In the genomic region with DNA sequence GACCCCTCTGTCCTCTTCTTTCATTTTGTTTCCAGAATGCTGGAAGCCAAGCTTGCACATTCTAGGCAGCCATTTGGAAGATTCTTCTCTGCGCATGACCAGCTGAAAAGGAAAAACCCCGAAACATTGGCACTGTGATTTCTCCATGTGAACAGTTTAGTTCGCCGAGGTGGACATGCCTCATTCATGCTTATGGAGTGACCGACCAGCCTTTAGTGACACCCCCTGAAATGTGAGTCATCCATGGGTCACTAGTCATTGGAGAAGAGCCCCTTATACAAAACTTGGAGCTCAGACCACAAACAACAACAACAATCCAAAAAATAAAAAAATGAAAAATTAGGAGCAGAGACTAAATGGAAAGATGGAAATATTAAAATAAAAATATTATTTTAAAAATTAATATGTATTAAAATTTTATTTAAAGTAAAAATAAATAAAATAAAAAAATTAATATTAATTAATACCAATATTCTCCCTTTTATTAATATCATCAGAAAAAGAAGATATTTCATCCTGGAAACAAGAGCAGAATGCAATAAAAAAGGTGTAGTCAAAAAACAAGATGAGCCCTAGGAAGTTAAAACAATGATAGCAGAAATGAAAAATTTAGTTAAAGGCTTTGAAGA, we compare ENCODE assay signal across 22 cellular contexts. TPM values are rescaled to one million over a fixed set of nuclear protein-coding genes. Genes with fewer than 3 reads are reported as not detected.
DNase-seq lines count a peak whose midpoint lies in the region; ATAC-seq and TF ChIP-seq lines count a peak whose summit lies in the region.
"Had no signal": no experiment of that assay in that cellular context is flagged by ENCODE, and none has a peak within 500 bp of the region (broad histone marks: within the 10 kb centered on the region; RNA-seq: fewer than 3 reads in every experiment).

No MANE protein-coding gene starts in this region.

- H2BK15ac ChIP-seq in H9 (ENCODE audit: low read depth, low read length), result no peak overlapping the region

- no peaks in the 10 kb centered on the region for H3K79me1 ChIP-seq in H9 (ENCODE audit: insufficient read depth, low read depth, low read length, poor library complexity, severe bottlenecking)

- H3K56ac ChIP-seq in H9 (ENCODE audit: insufficient read length, low read depth, low read length), result no peak overlapping the region

- no peaks in the 10 kb centered on the region for H3K27me3 ChIP-seq in PC-3 (ENCODE audit: low read length)
- H3K27me3 ChIP-seq in mammary epithelial cell (ENCODE audit: insufficient read depth, low read length), result no peaks in the 10 kb centered on the region
- no peaks in the 10 kb centered on the region for H3K27me3 ChIP-seq in osteoblast (ENCODE audit: insufficient read depth, low read length)
- no peaks in the 10 kb centered on the region; the same call in 1 of the 2 replicates for H3K27me3 ChIP-seq in H9 (ENCODE audit: insufficient read depth, low read length)

- H3K4ac ChIP-seq in H9 (ENCODE audit: low read depth, low read length), result no peak overlapping the region

- H3K4me1 Mint-ChIP-seq in H9, result peaks cover 0 to 4% of the 10 kb centered on the region in 2 experiments; a peak in 1 of 4 replicates
- H3K4me1 Mint-ChIP-seq: nephron had no signal

- H3K14ac ChIP-seq in H9 (ENCODE audit: insufficient read depth, low read length), result no peak overlapping the region

- H2BK20ac ChIP-seq in H9 (ENCODE audit: low read depth, low read length, poor library complexity, severe bottlenecking), result no peak overlapping the region

- no peaks in the 10 kb centered on the region for H3K9me3 Mint-ChIP-seq in H9
- H3K9me3 Mint-ChIP-seq: activated CD8-positive, alpha-beta T cell treated with anti-CD3 and anti-CD28 coated beads for 36 hours; CD4-positive, alpha-beta T cell had no signal

- H3K79me2 ChIP-seq in PC-3 (ENCODE audit: low read length) (no peaks in the 10 kb centered on the region), mammary epithelial cell (ENCODE audit: insufficient read depth, low read length) (no peaks in the 10 kb centered on the region), osteoblast (ENCODE audit: insufficient read depth, low read length) (no peaks in the 10 kb centered on the region), H9 (ENCODE audit: insufficient read depth, low read length) (no peaks in the 10 kb centered on the region)

- H3K9ac ChIP-seq in PC-3 (ENCODE audit: low read length), result no peak overlapping the region
- H3K9ac ChIP-seq in mammary epithelial cell (ENCODE audit: insufficient read depth, low read length), result no peak overlapping the region
- H3K9ac ChIP-seq in H9 (ENCODE audit: extremely low read depth, insufficient read length, low read length), result no peak overlapping the region

- in situ Hi-C loops in mammary epithelial cell (cut with MboI; ENCODE audit: low sequenced_read_pairs in 2 of 2) (no loop called here), G401 (cut with HindIII; ENCODE audit: low sequenced_read_pairs) (no loop called here)

- H3K18ac ChIP-seq in H9 (ENCODE audit: insufficient read length, low read depth, low read length), result no peak overlapping the region

- H3T11ph ChIP-seq in H9 (ENCODE audit: low read length), result no peak overlapping the region

- no peak overlapping the region for H3K4me3 Mint-ChIP-seq in H9
- H3K4me3 Mint-ChIP-seq: activated CD8-positive, alpha-beta T cell treated with anti-CD3 and anti-CD28 coated beads for 36 hours; CD4-positive, alpha-beta T cell; nephron had no signal

- H3K4me3 ChIP-seq in PC-3 (ENCODE audit: low read length) (no peak overlapping the region), mammary epithelial cell (replicated peaks in 1 of 3; ENCODE audit: insufficient read depth in 1 of 3, low read depth in 2 of 3, low read length in 3 of 3) (no peak overlapping the region), osteoblast (ENCODE audit: insufficient read depth, low read length) (no peak overlapping the region)
- H3K4me3 ChIP-seq: coronary artery, GM12878, heart left ventricle, sigmoid colon had no signal

- H4K91ac ChIP-seq in H9 (ENCODE audit: insufficient read length, low read depth, low read length), result no peak overlapping the region

- H2AFZ ChIP-seq in PC-3 (ENCODE audit: low read length) (no peak overlapping the region), mammary epithelial cell (ENCODE audit: low read depth, low read length) (peak overlapping the region; percentile 18), osteoblast (ENCODE audit: low read length) (peak overlapping the region; percentile 48), H9 (ENCODE audit: low read length) (no peak overlapping the region)

- CTCF ChIA-PET in PC-3 (lab: Charles Lee) (interaction anchor here (0.7 kb wide), 1 partner anchor 76 kb away, joined by 3 read pairs; no protein-coding TSS in a partner anchor), mammary epithelial cell (lab: Charles Lee; ENCODE audit: low non-redundant PET) (interaction anchor here (0.6 kb wide), 1 partner anchor 84 kb away, joined by 3 read pairs; no protein-coding TSS in a partner anchor)

- no peak overlapping the region for H2BK12ac ChIP-seq in H9 (ENCODE audit: insufficient read length, low read depth, low read length)

- no peaks in the 10 kb centered on the region for H3F3A ChIP-seq in PC-3 (ENCODE audit: low read length, unreplicated experiment)

- H3K36me3 ChIP-seq in PC-3 (ENCODE audit: low read depth, low read length), result no peaks in the 10 kb centered on the region
- H3K36me3 ChIP-seq in mammary epithelial cell (ENCODE audit: insufficient read depth, low read length), result no peaks in the 10 kb centered on the region
- H3K36me3 ChIP-seq in osteoblast (ENCODE audit: insufficient read depth, low read length), result no peaks in the 10 kb centered on the region
- H3K36me3 ChIP-seq: heart left ventricle, sigmoid colon had no signal

- H3K27ac Mint-ChIP-seq in H9, result no peak overlapping the region
- H3K27ac Mint-ChIP-seq: activated CD8-positive, alpha-beta T cell treated with anti-CD3 and anti-CD28 coated beads for 36 hours; CD4-positive, alpha-beta T cell had no signal

- peaks cover 45% of the 10 kb centered on the region for H3K4me1 ChIP-seq in PC-3 (ENCODE audit: insufficient read depth, low read length)
- H3K4me1 ChIP-seq in mammary epithelial cell (ENCODE audit: insufficient read depth, low read length), result peaks cover 38% of the 10 kb centered on the region
- peaks cover 19% of the 10 kb centered on the region for H3K4me1 ChIP-seq in osteoblast (ENCODE audit: insufficient read depth, low read length)
- no peaks in the 10 kb centered on the region for H3K4me1 ChIP-seq in H9 (ENCODE audit: insufficient read depth, low read length)

- no peak for ATAC-seq in PC-3
- ATAC-seq: activated CD4-positive, CD25-positive, alpha-beta regulatory T cell treated with anti-CD3 and anti-CD28 coated beads, Interleukin-2, amount 50 U/mL, for 24 hours; activated CD8-positive, alpha-beta T cell treated with anti-CD3 and anti-CD28 coated beads for 36 hours; GM12878; heart left ventricle had no signal

- H3K9me2 ChIP-seq in PC-3 (replicated peaks; ENCODE audit: low read length), result no peaks in the 10 kb centered on the region

- intact Hi-C loops in PC-3 (cut with micrococcal nuclease) (no loop called here), mammary epithelial cell (cut with micrococcal nuclease) (loop anchor here (1.0 kb wide), 1 partner anchor 8 kb away; no protein-coding TSS in a partner anchor)

- H2BK120ac ChIP-seq in H9 (ENCODE audit: low read depth, low read length, poor library complexity, severe bottlenecking), result no peak overlapping the region

- H2AK5ac ChIP-seq in H9 (ENCODE audit: insufficient read length, low read length), result no peak overlapping the region

- POLR2A ChIA-PET in PC-3 (lab: Charles Lee; ENCODE audit: unreplicated experiment), result no interaction called here

- H3K9me3 ChIP-seq in PC-3 (ENCODE audit: low read length) (no peaks in the 10 kb centered on the region), mammary epithelial cell (replicated peaks; ENCODE audit: insufficient read depth, low read length) (no peaks in the 10 kb centered on the region), osteoblast (ENCODE audit: low read depth, low read length) (peaks cover 4% of the 10 kb centered on the region), H9 (ENCODE audit: control insufficient read depth, low read depth, low read length) (no peaks in the 10 kb centered on the region)
- H3K9me3 ChIP-seq: heart left ventricle, sigmoid colon had no signal

- BruUV-seq in PC-3 (replicated peaks; lab: Mats Ljungman, UMichigan) (no TSS peak), mammary epithelial cell (replicated peaks; lab: Mats Ljungman, UMichigan) (no TSS peak)

- no peak overlapping the region for H2BK5ac ChIP-seq in H9 (ENCODE audit: insufficient read length, low read length)

- no peaks in the 10 kb centered on the region for H3K36me3 Mint-ChIP-seq in H9 (ENCODE audit: insufficient read depth in 1 of 3, low read depth in 3 of 3)

- H4K5ac ChIP-seq in H9 (ENCODE audit: insufficient read length, low read depth, low read length), result no peak overlapping the region

- H3K23me2 ChIP-seq in H9 (ENCODE audit: insufficient read length, low read depth, low read length, poor library complexity, severe bottlenecking), result no peaks in the 10 kb centered on the region

- H3K23ac ChIP-seq in H9 (ENCODE audit: insufficient read length, low read depth, low read length), result no peak overlapping the region

- H4K20me1 ChIP-seq in PC-3 (ENCODE audit: low read length) (no peaks in the 10 kb centered on the region), mammary epithelial cell (ENCODE audit: insufficient read depth, low read length) (no peaks in the 10 kb centered on the region), osteoblast (ENCODE audit: insufficient read depth, low read length) (no peaks in the 10 kb centered on the region), H9 (ENCODE audit: control insufficient read depth, insufficient read depth, insufficient read length) (no peaks in the 10 kb centered on the region)

- DNase-seq in EH (ENCODE audit: low read depth) (peak; percentile 64), PC-3 (peak; percentile 47), mammary epithelial cell (no peak), osteoblast (ENCODE audit: insufficient read length, low spot score, missing footprints) (peak; percentile 43), H9 (no peak), NCI-H146 treated with DMSO at 0.1 percent for 48 hours (lab: John Stamatoyannopoulos, UW; ENCODE audit: unreplicated experiment) (no peak), G401 (ENCODE audit: low spot score) (no peak)
- DNase-seq in stimulated activated naive CD4-positive, alpha-beta T cell treated with Interleukin-2 at 50 U/mL for 16 hours (lab: John Stamatoyannopoulos, UW), result no peak
- DNase-seq: activated CD8-positive, alpha-beta T cell treated with anti-CD3 and anti-CD28 coated beads for 36 hours; activated effector memory CD4-positive, alpha-beta T cell treated with anti-CD3 and anti-CD28 coated beads, Interleukin-2, amount 50 U/mL, for 16 hours; activated T-cell treated with anti-CD3 and anti-CD28 coated beads for 4 hours; CD4-positive, alpha-beta T cell; DMS153; NCI-H2107; T-helper 9 cell had no signal

- peaks cover 33% of the 10 kb centered on the region for H3K27me3 Mint-ChIP-seq in H9 (ENCODE audit: low read depth)

- dilution Hi-C loops in mammary epithelial cell (cut with HindIII; ENCODE audit: low sequenced_read_pairs), result loop anchor here (5.0 kb wide), 1 partner anchor 191 kb away; no protein-coding TSS in a partner anchor

- WGBS in mammary epithelial cell (ENCODE audit: low coverage, missing lambda C conversion rate), result 88% methylated on average over 5 of the region's 5 CpGs
- no CpG with 5 or more reads among the region's 5 CpGs for WGBS in H9 (ENCODE audit: extremely low coverage, insufficient read length, low lambda C conversion rate)

- H3K27ac ChIP-seq in PC-3 (ENCODE audit: low read length) (0 out of 2 replicates have a peak overlapping the region, but pooled peaks have one; percentile 1), mammary epithelial cell (ENCODE audit: insufficient read depth, low read depth, low read length) (no peak overlapping the region), osteoblast (ENCODE audit: low read depth, low read length) (peak overlapping the region; percentile 59), H9 (ENCODE audit: insufficient read length, low read depth, low read length) (no peak overlapping the region)
- H3K27ac ChIP-seq: heart left ventricle, sigmoid colon had no signal

- TF ChIP-seq CTCF in PC-3 (conservative IDR thresholded peaks at IDR 0.05; ENCODE audit: low read depth, low read length), result no peak
- TF ChIP-seq CTCF in mammary epithelial cell (conservative IDR thresholded peaks at IDR 0.05 in 1 of 2, IDR thresholded peaks at IDR 0.05 in 1 of 2; ENCODE audit: extremely low read depth in 1 of 2, insufficient read depth in 1 of 2, low read depth in 1 of 2, low read length in 2 of 2), result no peak
- TF ChIP-seq CTCF in osteoblast (IDR thresholded peaks at IDR 0.05; ENCODE audit: extremely low read depth, low read depth, low read length), result no peak
- TF ChIP-seq CTCF in H9 (conservative IDR thresholded peaks at IDR 0.05), result no peak

- no peak overlapping the region for H4K8ac ChIP-seq in H9 (replicated peaks; ENCODE audit: insufficient read length, low read depth, low read length)

- 0 out of 2 replicates have a peak overlapping the region, but pooled peaks have one; percentile 30 for H3K4me2 ChIP-seq in PC-3 (ENCODE audit: low read length)
- no peak overlapping the region for H3K4me2 ChIP-seq in mammary epithelial cell (ENCODE audit: insufficient read depth, low read depth, low read length)
- no peak overlapping the region for H3K4me2 ChIP-seq in osteoblast (ENCODE audit: insufficient read depth, low read length)
- no peak overlapping the region for H3K4me2 ChIP-seq in H9 (ENCODE audit: insufficient read depth, insufficient read length, low read length)

RNA-seq across cellular contexts. Expression of gene KRT7, which starts 9.5 kb away (rescaled TPM):
- 2,144 and 2,979 TPM in 2 replicates for total RNA-seq in PC-3 (2014; rRNA removed)
- total RNA-seq in mammary epithelial cell, result 1,000 to 10,000 TPM; 2,215 to 3,387 TPM
- 3,281 TPM for polyA plus RNA-seq in mammary epithelial cell
- polyA minus RNA-seq in mammary epithelial cell, result 4,390 TPM
- 20.9 and 27.9 TPM in 2 replicates for total RNA-seq in osteoblast
- 8.9 and 10.0 TPM in 2 replicates for total RNA-seq in H9 (2021)
- total RNA-seq in G401 (2014; rRNA removed; shearing (Covaris generic)), result 0.49 TPM in 1 of 2 replicates, not detected in the other
- total RNA-seq: CD4-positive, alpha-beta T cell; temporal lobe had no signal

RNA-seq across cellular contexts. Expression of gene KRT80, which starts 31.7 kb away (rescaled TPM):
- total RNA-seq in PC-3 (2014; rRNA removed) (19.8 and 30.1 TPM in 2 replicates), mammary epithelial cell (1 to 10 TPM; 1.8 to 2.7 TPM), osteoblast (0.59 and 0.72 TPM in 2 replicates), H9 (2021) (0.07 TPM in 1 of 2 replicates, not detected in the other)
- polyA plus RNA-seq in mammary epithelial cell, result 1.2 TPM
- polyA minus RNA-seq in mammary epithelial cell, result not detected
- total RNA-seq in G401 (2014; rRNA removed; shearing (Covaris generic)), result 0.37 and 0.44 TPM in 2 replicates
- total RNA-seq: activated CD8-positive, alpha-beta T cell treated with anti-CD3 and anti-CD28 coated beads for 36 hours; CD4-positive, alpha-beta T cell; GM12878; sigmoid colon had no signal

RNA-seq across cellular contexts. Expression of gene KRT86, which starts 50.9 kb away (rescaled TPM):
- total RNA-seq in PC-3 (2014; rRNA removed) (0.98 and 1.2 TPM in 2 replicates), mammary epithelial cell (10 to 100 TPM in 1 of 2 donors, 1 to 10 TPM in 1; 6.3 to 34.9 TPM), osteoblast (under 0.01 and 0.36 TPM in 2 replicates), H9 (2021) (not detected in 2 replicates)
- 8.6 TPM for polyA plus RNA-seq in mammary epithelial cell
- polyA minus RNA-seq in mammary epithelial cell, result 0.72 TPM
- total RNA-seq in G401 (2014; rRNA removed; shearing (Covaris generic)), result not detected in 2 replicates
- total RNA-seq: activated CD8-positive, alpha-beta T cell treated with anti-CD3 and anti-CD28 coated beads for 36 hours; CD4-positive, alpha-beta T cell; heart left ventricle; sigmoid colon had no signal
- polyA plus RNA-seq: heart left ventricle had no signal

Comparison
In these comparisons a context has a peak if more than half of its experiments do, and no peak if none do; other contexts are left out.
1. DNase-seq: peak in EH (single experiment), PC-3 (single experiment) and osteoblast (single experiment); none in mammary epithelial cell (single experiment), H9 (single experiment), NCI-H146 treated with DMSO at 0.1 percent for 48 hours (single experiment), G401 (single experiment) and stimulated activated naive CD4-positive, alpha-beta T cell treated with Interleukin-2 at 50 U/mL for 16 hours (single experiment).
2. H2AFZ ChIP-seq: peak in mammary epithelial cell (single experiment) and osteoblast (single experiment); none in PC-3 (single experiment) and H9 (single experiment).
3. H3K27ac ChIP-seq: peak in PC-3 (single experiment) and osteoblast (single experiment); none in mammary epithelial cell (single experiment) and H9 (single experiment).
4. RNA of gene KRT7, which starts 9.5 kb away (total RNA-seq): 2,215 to 3,387 TPM in mammary epithelial cell and 2,144 to 2,979 TPM in PC-3; 20.9 to 27.9 TPM in osteoblast, 8.9 to 10.0 TPM in H9 and 0.49 TPM in G401; every median in the first group is over 10 times any median in the second.